24 cellular contexts compared by ENCODE assay signal in genomic region chr1:118981436-118981835, GRCh38. TPM values are rescaled to one million over a fixed set of nuclear protein-coding genes. Genes with fewer than 3 reads are reported as not detected.
"Had no signal": no experiment of that assay in that cellular context is flagged by ENCODE, and none has a peak within 500 bp of the region (broad histone marks: within the 10 kb centered on the region; RNA-seq: fewer than 3 reads in every experiment).

No MANE protein-coding gene starts in this region.

- H3K36me3 ChIP-seq: colonic mucosa, esophagus squamous epithelium, heart left ventricle, neutrophil, ovary, tibial nerve, upper lobe of right lung, vagina had no signal

- H3K27ac Mint-ChIP-seq: naive thymus-derived CD4-positive, alpha-beta T cell; stimulated activated effector memory CD8-positive, alpha-beta T cell treated with anti-CD3 and anti-CD28 coated beads, Interleukin-12 subunit alpha, Interleukin-12 subunit beta, amount 100 ng/mL, for 72 hours had no signal

- H3K4me3 ChIP-seq: colonic mucosa, esophagus squamous epithelium, heart left ventricle, lung, ovary, tibial nerve, upper lobe of right lung, vagina had no signal

- H3K27ac ChIP-seq: colonic mucosa, esophagus squamous epithelium, heart left ventricle, neutrophil, ovary, upper lobe of right lung, vagina had no signal

- ATAC-seq: heart left ventricle; left colon; left ventricle myocardium superior; naive thymus-derived CD4-positive, alpha-beta T cell; right cardiac atrium; stimulated activated effector memory CD8-positive, alpha-beta T cell treated with anti-CD3 and anti-CD28 coated beads, Interleukin-12 subunit alpha, Interleukin-12 subunit beta, amount 100 ng/mL, for 72 hours; stimulated activated naive CD8-positive, alpha-beta T cell treated with anti-CD3 and anti-CD28 coated beads, Interleukin-15, Interleukin-2, amounts not matched to agents 100 U/mL and 50 U/mL, for 24 hours; upper lobe of right lung had no signal

- H3K4me1 ChIP-seq: colonic mucosa had no signal

- DNase-seq: colonic mucosa; dermis blood vessel endothelial cell; esophagus squamous epithelium; foreskin melanocyte; heart left ventricle; hippocampal formation; left colon; left ventricle myocardium superior; mesendoderm; naive thymus-derived CD4-positive, alpha-beta T cell; ovary; right cardiac atrium; stimulated activated CD4-positive, alpha-beta T cell treated with anti-CD3 and anti-CD28 coated beads, Interleukin-4, amount 100 ng/mL, for 1 hour; stimulated activated CD8-positive, alpha-beta memory T cell treated with anti-CD3 and anti-CD28 coated beads, Interleukin-4, amount 100 ng/mL, for 48 hours; stimulated activated naive CD8-positive, alpha-beta T cell treated with anti-CD3 and anti-CD28 coated beads, Interleukin-15, Interleukin-2, amounts not matched to agents 100 U/mL and 50 U/mL, for 24 hours; upper lobe of right lung had no signal

- H3K9me3 ChIP-seq: colonic mucosa, heart left ventricle, neutrophil, ovary, tibial nerve, upper lobe of right lung, vagina had no signal

- H3K36me3 Mint-ChIP-seq: stimulated activated effector memory CD8-positive, alpha-beta T cell treated with anti-CD3 and anti-CD28 coated beads, Interleukin-12 subunit alpha, Interleukin-12 subunit beta, amount 100 ng/mL, for 72 hours had no signal

- H3K4me3 Mint-ChIP-seq: naive thymus-derived CD4-positive, alpha-beta T cell; stimulated activated effector memory CD8-positive, alpha-beta T cell treated with anti-CD3 and anti-CD28 coated beads, Interleukin-12 subunit alpha, Interleukin-12 subunit beta, amount 100 ng/mL, for 72 hours had no signal

- H3K9me3 Mint-ChIP-seq: stimulated activated effector memory CD8-positive, alpha-beta T cell treated with anti-CD3 and anti-CD28 coated beads, Interleukin-12 subunit alpha, Interleukin-12 subunit beta, amount 100 ng/mL, for 72 hours had no signal

RNA-seq across cellular contexts. Expression of gene TBX15, which starts 6.7 kb away (rescaled TPM):
- total RNA-seq: dermis blood vessel endothelial cell; epithelial cell of proximal tubule; glomerular endothelial cell; kidney epithelial cell; left colon; naive thymus-derived CD4-positive, alpha-beta T cell had no signal
- polyA plus RNA-seq: naive thymus-derived CD4-positive, alpha-beta T cell had no signal
